Comparison of ENCODE assay signal across 8 cellular contexts in the genomic region with DNA sequence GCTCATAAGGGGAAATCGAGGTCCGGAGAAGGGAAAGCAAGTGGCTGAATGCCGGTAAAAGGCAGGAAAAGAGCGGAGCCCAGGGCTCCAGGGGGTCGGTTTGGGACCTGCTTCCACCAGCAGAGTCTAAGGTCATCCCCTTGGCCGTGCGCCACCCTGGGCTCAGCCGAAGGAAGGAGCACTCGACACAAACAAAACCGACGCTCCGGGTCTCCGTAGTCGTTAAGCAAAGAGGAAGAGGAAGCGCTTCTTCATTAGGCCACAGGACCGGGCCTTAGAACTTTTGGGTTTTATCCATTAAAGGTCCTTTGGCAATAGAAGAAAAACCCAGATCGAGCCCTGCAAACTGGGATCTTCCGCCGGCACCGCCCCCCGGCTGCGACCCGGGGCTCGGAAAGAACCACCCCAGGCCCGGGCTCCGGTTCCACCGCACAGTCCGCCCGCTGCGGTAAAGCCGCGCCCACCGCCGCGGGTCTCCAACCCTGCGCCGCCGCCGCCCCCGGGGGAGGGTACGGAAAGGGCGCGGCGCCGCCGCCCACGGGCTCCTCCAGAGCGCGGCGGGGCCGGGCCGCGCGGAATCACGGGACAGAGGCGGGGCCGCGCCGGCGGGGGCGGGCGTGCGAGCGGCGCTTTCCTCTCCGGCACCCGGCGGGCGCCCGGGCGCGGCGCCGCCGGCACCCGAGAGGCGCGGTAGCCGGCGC. TPM values are rescaled to one million over a fixed set of nuclear protein-coding genes. Genes with fewer than 3 reads are reported as not detected.
DNase-seq lines count a peak whose midpoint lies in the region; ATAC-seq lines count a peak whose summit lies in the region.

A gene (plus strand): TSS at position 629 of the 701 bp plus-strand sequence. CDS start 189 bp downstream, outside the sequence.

- peak within 1 kb of the TSS; percentile 96 for H3K4me3 ChIP-seq in SJCRH30
- H3K4me3 ChIP-seq in neuron (ENCODE audit: low read length), result peak within 1 kb of the TSS; percentile 73

- ATAC-seq in GM21515 (IDR thresholded peaks at IDR 0.05; ENCODE audit: unreplicated experiment), result peak; percentile 62

- H3K36me3 ChIP-seq in SJCRH30, result peaks cover 12% of the 10 kb centered on the region
- H3K36me3 ChIP-seq in neuron (ENCODE audit: insufficient read depth, low read length), result peaks cover 17% of the 10 kb centered on the region

- H2AFZ ChIP-seq in neuron (ENCODE audit: low read depth, low read length), result peak within 1 kb of the TSS; percentile 99

- H3K27me3 ChIP-seq in SJCRH30 (no peaks in the 10 kb centered on the region), neuron (ENCODE audit: insufficient read depth, low read length) (no peaks in the 10 kb centered on the region)

- H3K9me3 ChIP-seq in SJCRH30 (replicated peaks) (no peaks in the 10 kb centered on the region), neuron (ENCODE audit: low read length) (peaks cover 7% of the 10 kb centered on the region)

- DNase-seq in DMS53 (lab: John Stamatoyannopoulos, UW) (peak; percentile 92), HuH-7 (ENCODE audit: low spot score) (peak; percentile 70), SJCRH30 (peak; percentile 55 to 70), foreskin melanocyte (peak; percentile 55), stromal cell of bone marrow (ENCODE audit: low read depth) (peak; percentile 47)
- DNase-seq in activated naive CD4-positive, alpha-beta T cell (lab: John Stamatoyannopoulos, UW), result peak; percentile 28 to 78 (median 43)

- H3K4me1 ChIP-seq in SJCRH30 (0 out of 2 replicates have a peak, but pooled peaks cover 4% of the 10 kb centered on the region), neuron (ENCODE audit: insufficient read depth, low read length) (peaks cover 19% of the 10 kb centered on the region)

- H3K27ac ChIP-seq in SJCRH30, result peak within 1 kb of the TSS; percentile 59

RNA-seq across cellular contexts. Expression of the gene that starts here (rescaled TPM):
- total RNA-seq in SJCRH30 (2014; rRNA removed; shearing (Covaris generic)), result 78.4 and 81.6 TPM in 2 replicates

Comparison
In these comparisons a context has a peak if more than half of its experiments do, and no peak if none do; other contexts are left out.
1. Peak in every context shown above with its lines: DNase-seq, ATAC-seq, H3K4me3 ChIP-seq and H3K27ac ChIP-seq.